8 cellular contexts compared by ENCODE assay signal in genomic region chr6:134247271-134247833, GRCh38.
DNase-seq lines count a peak whose midpoint lies in the region; ATAC-seq and TF ChIP-seq lines count a peak whose summit lies in the region.

No MANE protein-coding gene starts in this region.

- ATAC-seq in HG03520 (IDR thresholded peaks at IDR 0.05; ENCODE audit: unreplicated experiment) = peak; percentile 93
- ATAC-seq in left lobe of liver = no peak

- H3K27me3 ChIP-seq in parathyroid adenoma (ENCODE audit: control insufficient read depth, insufficient read depth, low read length) = no peaks in the 10 kb centered on the region

- H3K4me1 ChIP-seq in parathyroid adenoma = peaks cover 56% of the 10 kb centered on the region

- DNase-seq in NK-92 treated with Interleukin-12 subunit alpha and Interleukin-12 subunit beta, amount 100 ng/mL, for 24 hours (lab: John Stamatoyannopoulos, UW) = peak; percentile 73
- no peak for DNase-seq in NK-92 (lab: John Stamatoyannopoulos, UW; ENCODE audit: unreplicated experiment)
- peak; percentile 34 for DNase-seq in activated T-cell treated with anti-CD3 and anti-CD28 coated beads for 48 hours (ENCODE audit: low read depth)
- DNase-seq in cortex of kidney (lab: John Stamatoyannopoulos, UW) = no peak
- DNase-seq in left lobe of liver (ENCODE audit: low spot score) = no peak
- no peak for DNase-seq in cerebellar cortex (ENCODE audit: low spot score)

- H3K36me3 ChIP-seq in parathyroid adenoma (ENCODE audit: control insufficient read depth, insufficient read depth, low read length) = no peaks in the 10 kb centered on the region

- no peak overlapping the region for H3K9ac ChIP-seq in parathyroid adenoma

- H3K27ac ChIP-seq in parathyroid adenoma = peak overlapping the region; percentile 98

- no peak overlapping the region for H3K4me3 ChIP-seq in parathyroid adenoma (ENCODE audit: low read depth, low read length)

- H2AFZ ChIP-seq in parathyroid adenoma = no peak overlapping the region

- H3K79me2 ChIP-seq in parathyroid adenoma = peaks cover 22% of the 10 kb centered on the region

- H3K4me2 ChIP-seq in parathyroid adenoma (ENCODE audit: low read length) = peak overlapping the region; percentile 29

- no peak for TF ChIP-seq CTCF in parathyroid adenoma (IDR thresholded peaks at IDR 0.05)

- H3K9me3 ChIP-seq in parathyroid adenoma (ENCODE audit: control insufficient read depth, low read length) = no peaks in the 10 kb centered on the region

Comparison
In these comparisons a context has a peak if more than half of its experiments do, and no peak if none do; other contexts are left out.
1. DNase-seq: peak in NK-92 treated with Interleukin-12 subunit alpha and Interleukin-12 subunit beta, amount 100 ng/mL, for 24 hours (single experiment) and activated T-cell treated with anti-CD3 and anti-CD28 coated beads for 48 hours (single experiment); none in NK-92 (single experiment), cortex of kidney (single experiment), left lobe of liver (single experiment) and cerebellar cortex (single experiment).